18 cellular contexts compared by ENCODE assay signal in the genomic region with DNA sequence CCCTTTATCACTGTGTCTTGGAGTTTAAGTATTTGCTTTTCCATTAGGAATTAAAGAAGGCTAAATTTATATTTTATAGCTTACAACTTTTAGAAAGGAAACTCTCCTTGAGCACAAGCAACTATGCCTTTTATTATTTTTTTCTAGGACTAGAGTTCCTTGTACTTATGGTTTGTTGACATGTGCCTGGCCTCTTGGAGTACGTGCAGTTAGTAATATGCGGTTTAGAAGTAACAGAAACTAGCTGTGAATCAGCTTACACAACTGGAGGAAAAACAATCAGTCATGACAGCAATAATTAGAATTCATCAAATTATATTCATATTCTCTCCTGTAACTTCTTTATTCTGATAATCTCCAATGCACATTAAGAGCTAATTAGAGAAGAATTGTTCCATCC.
"Had no signal": no experiment of that assay in that cellular context is flagged by ENCODE, and none has a peak within 500 bp of the region (broad histone marks: within the 10 kb centered on the region; RNA-seq: fewer than 3 reads in every experiment).

No MANE protein-coding gene starts in this region.

- H3K27me3 ChIP-seq: colonic mucosa, foreskin keratinocyte, neutrophil, right atrium auricular region, sigmoid colon, thyroid gland, upper lobe of left lung, uterus had no signal

- H3K4me3 ChIP-seq: colonic mucosa, mucosa of descending colon, right atrium auricular region, sigmoid colon, skin epidermis, thyroid gland, upper lobe of left lung, uterus had no signal

- ATAC-seq: foreskin keratinocyte; left colon; mucosa of descending colon; naive thymus-derived CD8-positive, alpha-beta T cell had no signal

- H3K36me3 ChIP-seq: colonic mucosa, neutrophil, right atrium auricular region, sigmoid colon, thyroid gland, upper lobe of left lung, uterus had no signal

- DNase-seq: colonic mucosa; dermis blood vessel endothelial cell; endodermal cell; erythroblast; foreskin keratinocyte; left colon; mucosa of descending colon; naive thymus-derived CD8-positive, alpha-beta T cell; posterior cingulate gyrus; sigmoid colon; stimulated activated CD4-positive, alpha-beta T cell treated with anti-CD3 and anti-CD28 coated beads, Interleukin-12 subunit alpha, Interleukin-12 subunit beta, amount 100 ng/mL, for 4 hours; stimulated activated naive CD4-positive, alpha-beta T cell treated with Interleukin-2 at 50 U/mL for 16 hours; thyroid gland; upper lobe of left lung; uterus had no signal

- H3K4me1 ChIP-seq: colonic mucosa, foreskin keratinocyte, right atrium auricular region, upper lobe of left lung, uterus had no signal

- H3K9me3 ChIP-seq: colonic mucosa, mucosa of descending colon, neutrophil, right atrium auricular region, sigmoid colon, thyroid gland, upper lobe of left lung, uterus had no signal

- H3K27ac ChIP-seq: colonic mucosa, foreskin keratinocyte, neutrophil, right atrium auricular region, sigmoid colon, skin epidermis, thyroid gland, upper lobe of left lung, uterus had no signal
